Comparison of ENCODE assay signal across 39 cellular contexts in the genomic region with DNA sequence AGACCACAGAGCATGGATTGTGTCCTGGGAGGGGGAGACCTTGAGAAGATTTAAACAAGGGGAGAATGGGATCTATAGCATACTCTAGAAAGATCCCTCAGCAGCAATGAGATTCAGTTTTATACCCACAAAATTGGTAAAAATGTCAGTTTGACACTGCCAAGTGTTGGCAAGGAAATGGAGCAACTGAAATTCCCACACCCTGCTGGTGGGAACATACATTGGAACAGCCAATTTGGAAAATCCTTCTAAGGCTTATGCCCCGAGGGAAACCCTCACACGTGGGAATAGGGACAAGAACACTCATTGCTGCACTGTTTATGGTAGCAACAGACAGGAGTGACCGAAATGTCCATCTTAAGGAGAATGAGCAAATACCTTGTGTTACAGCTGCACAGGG. TPM values are rescaled to one million over a fixed set of nuclear protein-coding genes. Genes with fewer than 3 reads are reported as not detected.
"Had no signal": no experiment of that assay in that cellular context is flagged by ENCODE, and none has a peak within 500 bp of the region (broad histone marks: within the 10 kb centered on the region; RNA-seq: fewer than 3 reads in every experiment).

No MANE protein-coding gene starts in this region.

- H3K36me3 ChIP-seq: MG63 had no signal

- H3K4me3 ChIP-seq: MG63 had no signal

- H3K9me3 ChIP-seq: MG63 had no signal

- DNase-seq: Karpas-422, Kasumi-1, MG63, MM.1S, MV-4-11, NCI-H1048, NCI-H1092, NCI-H1092 treated with DMSO at 0.1 percent for 48 hours, NCI-H1105, NCI-H1105 treated with DMSO at 0.1 percent for 48 hours, NCI-H1417, NCI-H1417 treated with DMSO at 0.1 percent for 48 hours, NCI-H1436, NCI-H1436 treated with DMSO at 0.1 percent for 48 hours, NCI-H146, NCI-H1694, NCI-H1694 treated with DMSO at 0.1 percent for 48 hours, NCI-H187, NCI-H187 treated with DMSO at 0.1 percent for 48 hours, NCI-H1930, NCI-H2029, NCI-H2029 treated with DMSO at 0.1 percent for 48 hours, NCI-H2081, NCI-H2081 treated with DMSO at 0.1 percent for 48 hours, NCI-H2107, NCI-H2171, NCI-H2171 treated with DMSO at 0.1 percent for 48 hours, NCI-H2227 treated with DMSO at 0.1 percent for 48 hours, NCI-H226, NCI-H345, NCI-H446, NCI-H446 treated with DMSO at 0.1 percent for 48 hours, NCI-H510A, NCI-H510A treated with DMSO at 0.1 percent for 48 hours, NCI-H524 had no signal

RNA-seq across cellular contexts. Expression of a gene that starts 5.0 kb away (rescaled TPM):
- total RNA-seq: LHCN-M2, M059J, MCF 10A, NCI-H460 had no signal
